Comparison of ENCODE assay signal across 8 cellular contexts in genomic region chr3:185151101-185151958, GRCh38. TPM values are rescaled to one million over a fixed set of nuclear protein-coding genes. Genes with fewer than 3 reads are reported as not detected.
DNase-seq lines count a peak whose midpoint lies in the region; ATAC-seq and TF ChIP-seq lines count a peak whose summit lies in the region.

No MANE protein-coding gene starts in this region.

- no peak overlapping the region for H4K91ac ChIP-seq in mesenchymal stem cell (ENCODE audit: low read length)

- H3K4me1 ChIP-seq in mesenchymal stem cell (ENCODE audit: control insufficient read depth, insufficient read depth, low read depth, low read length) (peaks cover 17% of the 10 kb centered on the region), suprapubic skin (peaks cover 25% of the 10 kb centered on the region)
- H3K4me1 ChIP-seq in naive thymus-derived CD4-positive, alpha-beta T cell (ENCODE audit: control insufficient read depth in 2 of 2, insufficient read depth in 2 of 2, low read length in 2 of 2), result peaks cover 0 to 4% of the 10 kb centered on the region in 2 donors

- H3K27me3 ChIP-seq in mesenchymal stem cell (ENCODE audit: control insufficient read depth in 1 of 2, insufficient read depth in 1 of 2, low read length in 2 of 2) (peaks cover 11 to 13% of the 10 kb centered on the region in 2 experiments), suprapubic skin (peaks cover 14% of the 10 kb centered on the region)
- H3K27me3 ChIP-seq in naive thymus-derived CD4-positive, alpha-beta T cell (ENCODE audit: control insufficient read depth in 2 of 2, insufficient read depth in 2 of 2, low read length in 2 of 2), result peaks cover 3 to 19% of the 10 kb centered on the region in 2 donors

- POLR2A ChIA-PET in naive thymus-derived CD4-positive, alpha-beta T cell (lab: Charles Lee), result no interaction called here

- no peaks in the 10 kb centered on the region for H3K79me1 ChIP-seq in mesenchymal stem cell (replicated peaks; ENCODE audit: low read length, poor library complexity, severe bottlenecking)

- TF ChIP-seq CTCF in brain (conservative IDR thresholded peaks at IDR 0.05) (no peak), suprapubic skin (IDR thresholded peaks at IDR 0.05) (no peak)

- H3K27me3 Mint-ChIP-seq in brain, result peaks cover 18% of the 10 kb centered on the region
- H3K27me3 Mint-ChIP-seq in naive thymus-derived CD4-positive, alpha-beta T cell, result peaks cover 22 to 34% (median 30%) of the 10 kb centered on the region in 5 donors

- H3K27ac ChIP-seq in mesenchymal stem cell (ENCODE audit: low read length, poor library complexity, severe bottlenecking) (no peak overlapping the region), suprapubic skin (no peak overlapping the region)
- H3K27ac ChIP-seq in naive thymus-derived CD4-positive, alpha-beta T cell (ENCODE audit: low read depth, low read length), result no peak overlapping the region

- intact Hi-C loops in naive thymus-derived CD4-positive, alpha-beta T cell (cut with micrococcal nuclease), result loop anchor here in 1 of 2 donors (10.0 kb wide), 1 partner anchor 337 kb away; the partner anchor contains the start of gene VPS8

- H3K36me3 ChIP-seq in mesenchymal stem cell (ENCODE audit: control insufficient read depth in 1 of 2, insufficient read depth in 2 of 2, low read depth in 1 of 2, low read length in 2 of 2) (no peaks in the 10 kb centered on the region), suprapubic skin (no peaks in the 10 kb centered on the region)
- H3K36me3 ChIP-seq in naive thymus-derived CD4-positive, alpha-beta T cell (ENCODE audit: control insufficient read depth in 2 of 3, insufficient read depth in 3 of 3, low read length in 3 of 3), result no peaks in the 10 kb centered on the region

- H3K4ac ChIP-seq in mesenchymal stem cell (ENCODE audit: low read depth in 1 of 2, low read length in 2 of 2), result no peak overlapping the region

- H3K9ac ChIP-seq in mesenchymal stem cell (ENCODE audit: low read length), result peak overlapping the region; percentile 81

- H4K8ac ChIP-seq in mesenchymal stem cell (ENCODE audit: low read length), result no peak overlapping the region

- no peak overlapping the region for H3K23ac ChIP-seq in mesenchymal stem cell (ENCODE audit: low read length in 2 of 2)

- 84% methylated on average over 5 of the region's 8 CpGs for WGBS in mesenchymal stem cell
- 47% methylated on average over 8 of the region's 8 CpGs for WGBS in suprapubic skin

- H3K9me3 ChIP-seq in mesenchymal stem cell (ENCODE audit: control insufficient read depth, low read length) (no peaks in the 10 kb centered on the region), suprapubic skin (no peaks in the 10 kb centered on the region)
- no peaks in the 10 kb centered on the region for H3K9me3 ChIP-seq in naive thymus-derived CD4-positive, alpha-beta T cell (ENCODE audit: control insufficient read depth in 2 of 3, low read length in 3 of 3)

- DNase-seq in DMS79 treated with DMSO at 0.1 percent for 48 hours (lab: John Stamatoyannopoulos, UW), result peak; percentile 44
- DNase-seq in DMS79 (lab: John Stamatoyannopoulos, UW), result no peak
- DNase-seq in mesenchymal stem cell, result no peak
- no peak for DNase-seq in suprapubic skin (ENCODE audit: low spot score in 2 of 2)
- DNase-seq in naive thymus-derived CD4-positive, alpha-beta T cell, result no peak
- DNase-seq in NCI-H2227 treated with DMSO at 0.1 percent for 48 hours (lab: John Stamatoyannopoulos, UW), result no peak

- H3K9me3 Mint-ChIP-seq in brain, result no peaks in the 10 kb centered on the region
- H3K9me3 Mint-ChIP-seq in naive thymus-derived CD4-positive, alpha-beta T cell, result no peaks in the 10 kb centered on the region

- H3K14ac ChIP-seq in mesenchymal stem cell (ENCODE audit: low read length in 2 of 2), result no peak overlapping the region

- peak overlapping the region in 1 of 2 experiments; percentile 90 for H3K4me3 ChIP-seq in mesenchymal stem cell (ENCODE audit: insufficient read depth in 1 of 2, low read depth in 1 of 2, low read length in 2 of 2)
- peak overlapping the region; percentile 75 for H3K4me3 ChIP-seq in suprapubic skin
- no peak overlapping the region for H3K4me3 ChIP-seq in naive thymus-derived CD4-positive, alpha-beta T cell (ENCODE audit: low read length)

- H3K27ac Mint-ChIP-seq in brain, result peak overlapping the region in 4 of 5 experiments; percentile 36 to 94 (median 82)
- no peak overlapping the region for H3K27ac Mint-ChIP-seq in naive thymus-derived CD4-positive, alpha-beta T cell

- TF ChIP-seq EP300 in suprapubic skin (IDR thresholded peaks at IDR 0.05), result no peak

- peaks cover 29% of the 10 kb centered on the region for H3K4me1 Mint-ChIP-seq in brain
- peaks cover 0 to 6% (median 0%) of the 10 kb centered on the region in 7 donors for H3K4me1 Mint-ChIP-seq in naive thymus-derived CD4-positive, alpha-beta T cell

- no peak for TF ChIP-seq POLR2A in suprapubic skin (IDR thresholded peaks at IDR 0.05)

- H2BK120ac ChIP-seq in mesenchymal stem cell (ENCODE audit: low read depth, low read length), result no peak overlapping the region

- H3K4me3 Mint-ChIP-seq in brain, result peak overlapping the region; percentile 90 to 96 (median 94)
- peak overlapping the region in 4 of 10 donors; percentile 8 to 53 (median 24) for H3K4me3 Mint-ChIP-seq in naive thymus-derived CD4-positive, alpha-beta T cell

- no peak overlapping the region for H2BK15ac ChIP-seq in mesenchymal stem cell (ENCODE audit: low read depth, poor library complexity, severe bottlenecking)

- no peak overlapping the region for H2AK5ac ChIP-seq in mesenchymal stem cell (ENCODE audit: low read length, severe bottlenecking)

- H3K18ac ChIP-seq in mesenchymal stem cell (ENCODE audit: low read depth in 1 of 2, low read length in 2 of 2), result no peak overlapping the region

- ATAC-seq in naive thymus-derived CD4-positive, alpha-beta T cell, result no peak
- ATAC-seq in GM19463 (IDR thresholded peaks at IDR 0.05; ENCODE audit: unreplicated experiment), result no peak

- no peak overlapping the region for H2BK12ac ChIP-seq in mesenchymal stem cell (ENCODE audit: low read length in 2 of 2)

- H3K36me3 Mint-ChIP-seq in brain, result no peaks in the 10 kb centered on the region
- no peaks in the 10 kb centered on the region for H3K36me3 Mint-ChIP-seq in naive thymus-derived CD4-positive, alpha-beta T cell

- H2BK5ac ChIP-seq in mesenchymal stem cell (ENCODE audit: low read depth, low read length, poor library complexity, severe bottlenecking), result no peak overlapping the region

- no peak overlapping the region for H3K4me2 ChIP-seq in mesenchymal stem cell (ENCODE audit: low read length, poor library complexity, severe bottlenecking)

- no peak overlapping the region for H2AFZ ChIP-seq in mesenchymal stem cell (ENCODE audit: low read depth, low read length)

- CTCF ChIA-PET in naive thymus-derived CD4-positive, alpha-beta T cell (lab: Charles Lee), result interaction anchor here (0.5 kb wide), 1 partner anchor 36 kb away, joined by 3 read pairs; no protein-coding TSS in a partner anchor

RNA-seq across cellular contexts. Expression of gene C3orf70, which starts 1.5 kb away (rescaled TPM):
- 3.5 TPM for polyA plus RNA-seq in brain (ENCODE audit: insufficient read depth, low read depth, low replicate concordance)
- polyA plus RNA-seq in mesenchymal stem cell (2013, experiment 1 of 2), result 0.68 TPM
- 0.74 TPM for polyA plus RNA-seq in mesenchymal stem cell (2013, experiment 2 of 2)
- 1 to 10 TPM; 3.6 to 8.5 (median 5.0) TPM for total RNA-seq in suprapubic skin
- total RNA-seq in naive thymus-derived CD4-positive, alpha-beta T cell, result under 1 TPM in 1 of 5 experiments, not detected in 4; 0.05 TPM
- not detected for polyA plus RNA-seq in naive thymus-derived CD4-positive, alpha-beta T cell

Comparison
In these comparisons a context has a peak if more than half of its experiments do, and no peak if none do; other contexts are left out.
1. H3K27ac Mint-ChIP-seq: peak in brain (4 of 5); none in naive thymus-derived CD4-positive, alpha-beta T cell (0 of 9).
2. RNA of gene C3orf70, which starts 1.5 kb away (total RNA-seq): 3.6 to 8.5 TPM in suprapubic skin; 0.05 TPM in naive thymus-derived CD4-positive, alpha-beta T cell; every median in the first group is over 4 times any median in the second.